Comparison of ENCODE assay signal across 21 cellular contexts in the genomic region with DNA sequence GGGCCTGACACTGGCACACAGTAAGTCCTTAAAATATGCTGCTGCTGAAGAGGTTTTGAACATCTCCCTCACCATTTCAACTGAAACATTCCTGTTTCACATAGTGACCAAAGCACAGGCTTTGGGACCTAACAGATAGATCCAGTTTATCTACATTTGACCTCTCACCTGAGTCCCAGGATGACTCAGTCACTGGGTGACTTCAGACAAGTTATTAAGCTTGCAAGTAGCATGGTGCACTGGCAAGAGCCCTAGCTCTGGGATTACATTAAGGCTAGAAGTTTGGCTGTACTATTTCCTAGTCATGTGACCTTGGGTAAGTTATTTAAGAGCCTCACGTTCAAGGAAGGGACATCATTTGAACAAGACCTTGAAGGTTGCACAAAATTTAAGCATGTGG.
DNase-seq lines count a peak whose midpoint lies in the region; ATAC-seq and TF ChIP-seq lines count a peak whose summit lies in the region.
"Had no signal": no experiment of that assay in that cellular context is flagged by ENCODE, and none has a peak within 500 bp of the region (broad histone marks: within the 10 kb centered on the region; RNA-seq: fewer than 3 reads in every experiment).

No MANE protein-coding gene starts in this region.

- TF ChIP-seq POLR2A in prostate gland (IDR thresholded peaks at IDR 0.05), result no peak

- H3K27ac ChIP-seq in prostate gland, result no peak overlapping the region
- H3K27ac ChIP-seq: 22Rv1, foreskin keratinocyte, KMS-11, thoracic aorta had no signal

- H3K4me3 ChIP-seq in epithelial cell of esophagus (ENCODE audit: low read length) (no peak overlapping the region), prostate gland (no peak overlapping the region)
- H3K4me3 ChIP-seq: thoracic aorta had no signal

- WGBS in prostate gland, result 61% methylated on average over 1 of the region's 1 CpG

- intact Hi-C loops in prostate gland (cut with DNase I), result no loop called here

- DNase-seq in NCI-H82 (lab: John Stamatoyannopoulos, UW), result peak; percentile 66
- DNase-seq in NCI-H82 treated with DMSO at 0.1 percent for 48 hours (lab: John Stamatoyannopoulos, UW; ENCODE audit: unreplicated experiment), result no peak
- DNase-seq in LoVo (ENCODE audit: low spot score), result peak; percentile 49
- peak; percentile 47 for DNase-seq in epithelial cell of esophagus (ENCODE audit: low read depth)
- peak; percentile 45 for DNase-seq in renal cortical epithelial cell (ENCODE audit: low read depth)
- no peak for DNase-seq in prostate gland (ENCODE audit: low spot score)
- no peak for DNase-seq in left lobe of liver (ENCODE audit: low spot score)
- no peak for DNase-seq in ecto neural progenitor cell (ENCODE audit: low spot score)
- DNase-seq: activated naive CD4-positive, alpha-beta T cell treated with Interleukin-2 at 50 U/mL for 16 hours; activated T-cell treated with anti-CD3 and anti-CD28 coated beads, Interleukin-2, amount 50 U/mL, for 4 hours; COR-L47; foreskin keratinocyte; hippocampal formation; NCI-H1048; NCI-H187 treated with DMSO at 0.1 percent for 48 hours; nucleus accumbens; stimulated activated CD4-positive, alpha-beta T cell treated with anti-CD3 and anti-CD28 coated beads, Interleukin-2, amount 100 ng/mL, for 48 hours; stimulated activated naive CD4-positive, alpha-beta T cell had no signal

- H3K27me3 ChIP-seq in prostate gland (replicated peaks; ENCODE audit: insufficient read depth), result no peaks in the 10 kb centered on the region
- H3K27me3 ChIP-seq: foreskin keratinocyte had no signal

- no peaks in the 10 kb centered on the region for H3K36me3 ChIP-seq in prostate gland
- H3K36me3 ChIP-seq: thoracic aorta had no signal

- no peaks in the 10 kb centered on the region for H3K9me3 ChIP-seq in prostate gland
- H3K9me3 ChIP-seq: thoracic aorta had no signal

- TF ChIP-seq CTCF in epithelial cell of esophagus (IDR thresholded peaks at IDR 0.05; ENCODE audit: insufficient read depth, low read depth, low read length, missing control alignments), result no peak
- no peak for TF ChIP-seq CTCF in prostate gland (IDR thresholded peaks at IDR 0.05)

- no peaks in the 10 kb centered on the region for H3K4me1 ChIP-seq in prostate gland (replicated peaks)
- H3K4me1 ChIP-seq: foreskin keratinocyte had no signal

- ATAC-seq in left lobe of liver, result no peak
- ATAC-seq: activated T-cell treated with anti-CD3 and anti-CD28 coated beads, Interleukin-2, amount 50 U/mL, for 4 hours; foreskin keratinocyte had no signal

Comparison
In these comparisons a context has a peak if more than half of its experiments do, and no peak if none do; other contexts are left out.
1. DNase-seq: peak in NCI-H82 (single experiment), LoVo (single experiment), epithelial cell of esophagus (single experiment) and renal cortical epithelial cell (single experiment); none in NCI-H82 treated with DMSO at 0.1 percent for 48 hours (single experiment), prostate gland (single experiment), left lobe of liver (single experiment) and ecto neural progenitor cell (single experiment).